In genomic region chr5:158801286-158801685, GRCh38 we compare ENCODE assay signal across 19 cellular contexts.
DNase-seq lines count a peak whose midpoint lies in the region; ATAC-seq and TF ChIP-seq lines count a peak whose summit lies in the region.
"Had no signal": no experiment of that assay in that cellular context is flagged by ENCODE, and none has a peak within 500 bp of the region (broad histone marks: within the 10 kb centered on the region; RNA-seq: fewer than 3 reads in every experiment).

No MANE protein-coding gene starts in this region.

- no peak overlapping the region for H3K27ac ChIP-seq in esophagus muscularis mucosa (replicated peaks in 1 of 4)
- H3K27ac ChIP-seq in gastrocnemius medialis, result peak overlapping the region in 1 of 4 donors; percentile 12
- H3K27ac ChIP-seq: RWPE1 had no signal

- POLR2A ChIA-PET in HEK293T (lab: Yijun Ruan, JAX), result no interaction called here

- TF ChIP-seq CTCF in esophagus muscularis mucosa (IDR thresholded peaks at IDR 0.05) (no peak), gastrocnemius medialis (IDR thresholded peaks at IDR 0.05 in 4 of 5, conservative IDR thresholded peaks at IDR 0.05 in 1 of 5) (no peak)

- WGBS in esophagus muscularis mucosa, result 64% methylated on average over 5 of the region's 5 CpGs

- H3K27me3 ChIP-seq in esophagus muscularis mucosa (no peaks in the 10 kb centered on the region), gastrocnemius medialis (no peaks in the 10 kb centered on the region)

- no peak for TF ChIP-seq EP300 in esophagus muscularis mucosa (IDR thresholded peaks at IDR 0.05)

- in situ Hi-C loops in gastrocnemius medialis (cut with MboI; ENCODE audit: low sequenced_read_pairs in 4 of 4), result no loop called here

- peaks cover 6 to 29% (median 21%) of the 10 kb centered on the region in 4 donors for H3K4me1 ChIP-seq in esophagus muscularis mucosa
- peaks cover 0 to 32% of the 10 kb centered on the region in 2 donors for H3K4me1 ChIP-seq in gastrocnemius medialis
- H3K4me1 ChIP-seq: Caco-2 had no signal

- TF ChIP-seq POLR2A in esophagus muscularis mucosa (IDR thresholded peaks at IDR 0.05; ENCODE audit: low read depth), result no peak
- TF ChIP-seq POLR2A in gastrocnemius medialis (IDR thresholded peaks at IDR 0.05), result no peak

- ATAC-seq in gastrocnemius medialis, result no peak
- ATAC-seq: PC-3 had no signal

- no peak overlapping the region for H3K4me3 ChIP-seq in esophagus muscularis mucosa
- no peak overlapping the region for H3K4me3 ChIP-seq in gastrocnemius medialis

- peak; percentile 54 for DNase-seq in DMS79 (lab: John Stamatoyannopoulos, UW)
- DNase-seq in HEK293T (ENCODE audit: extremely low spot score), result no peak
- peak; percentile 45 for DNase-seq in NCI-H2081 treated with DMSO at 0.1 percent for 48 hours (lab: John Stamatoyannopoulos, UW)
- peak; percentile 88 for DNase-seq in esophagus muscularis mucosa (ENCODE audit: extremely low spot score)
- no peak for DNase-seq in posterior cingulate gyrus
- DNase-seq in gastrocnemius medialis, result no peak
- DNase-seq in NAMALWA (ENCODE audit: low spot score), result no peak
- DNase-seq in effector CD8-positive, alpha-beta T cell (lab: John Stamatoyannopoulos, UW), result no peak
- DNase-seq: ACHN; AML-193; Caco-2; CD4-positive, CD25-positive, alpha-beta regulatory T cell; DMS53; HCEC 1CT; NCI-H2029; NCI-H510A; PC-3; T-helper 2 cell had no signal

- H3K36me3 ChIP-seq in esophagus muscularis mucosa, result no peaks in the 10 kb centered on the region
- no peaks in the 10 kb centered on the region for H3K36me3 ChIP-seq in gastrocnemius medialis

- CTCF ChIA-PET in HEK293T (lab: Yijun Ruan, JAX), result no interaction called here

- H3K9me3 ChIP-seq in esophagus muscularis mucosa (no peaks in the 10 kb centered on the region), gastrocnemius medialis (no peaks in the 10 kb centered on the region)
- H3K9me3 ChIP-seq: Caco-2 had no signal

- intact Hi-C loops in esophagus muscularis mucosa (cut with DNase I) (no loop called here), posterior cingulate gyrus (cut with DNase I) (no loop called here), gastrocnemius medialis (cut with DNase I; ENCODE audit: low total_unique reads) (no loop called here)

TF ChIP-seq in HEK293T, 16 proteins besides CTCF, POLR2A, EP300 and RAD21:
- TF ChIP-seq, protein P1, sequence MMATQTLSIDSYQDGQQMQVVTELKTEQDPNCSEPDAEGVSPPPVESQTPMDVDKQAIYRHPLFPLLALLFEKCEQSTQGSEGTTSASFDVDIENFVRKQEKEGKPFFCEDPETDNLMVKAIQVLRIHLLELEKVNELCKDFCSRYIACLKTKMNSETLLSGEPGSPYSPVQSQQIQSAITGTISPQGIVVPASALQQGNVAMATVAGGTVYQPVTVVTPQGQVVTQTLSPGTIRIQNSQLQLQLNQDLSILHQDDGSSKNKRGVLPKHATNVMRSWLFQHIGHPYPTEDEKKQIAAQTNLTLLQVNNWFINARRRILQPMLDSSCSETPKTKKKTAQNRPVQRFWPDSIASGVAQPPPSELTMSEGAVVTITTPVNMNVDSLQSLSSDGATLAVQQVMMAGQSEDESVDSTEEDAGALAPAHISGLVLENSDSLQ (IDR thresholded peaks at IDR 0.05), result no peak
- TF ChIP-seq BHLHE40 (IDR thresholded peaks at IDR 0.05; ENCODE audit: borderline replicate concordance) (no peak), L3MBTL2 (conservative IDR thresholded peaks at IDR 0.05) (peak; percentile 56; the same call in 1 of the 2 replicates)

Comparison
In these comparisons a context has a peak if more than half of its experiments do, and no peak if none do; other contexts are left out.
1. DNase-seq: peak in DMS79 (single experiment), NCI-H2081 treated with DMSO at 0.1 percent for 48 hours (single experiment) and esophagus muscularis mucosa (single experiment); none in HEK293T (single experiment), posterior cingulate gyrus (0 of 10), gastrocnemius medialis (0 of 2), NAMALWA (single experiment) and effector CD8-positive, alpha-beta T cell (single experiment).